Comparison of ENCODE assay signal across 8 cellular contexts in the genomic region with DNA sequence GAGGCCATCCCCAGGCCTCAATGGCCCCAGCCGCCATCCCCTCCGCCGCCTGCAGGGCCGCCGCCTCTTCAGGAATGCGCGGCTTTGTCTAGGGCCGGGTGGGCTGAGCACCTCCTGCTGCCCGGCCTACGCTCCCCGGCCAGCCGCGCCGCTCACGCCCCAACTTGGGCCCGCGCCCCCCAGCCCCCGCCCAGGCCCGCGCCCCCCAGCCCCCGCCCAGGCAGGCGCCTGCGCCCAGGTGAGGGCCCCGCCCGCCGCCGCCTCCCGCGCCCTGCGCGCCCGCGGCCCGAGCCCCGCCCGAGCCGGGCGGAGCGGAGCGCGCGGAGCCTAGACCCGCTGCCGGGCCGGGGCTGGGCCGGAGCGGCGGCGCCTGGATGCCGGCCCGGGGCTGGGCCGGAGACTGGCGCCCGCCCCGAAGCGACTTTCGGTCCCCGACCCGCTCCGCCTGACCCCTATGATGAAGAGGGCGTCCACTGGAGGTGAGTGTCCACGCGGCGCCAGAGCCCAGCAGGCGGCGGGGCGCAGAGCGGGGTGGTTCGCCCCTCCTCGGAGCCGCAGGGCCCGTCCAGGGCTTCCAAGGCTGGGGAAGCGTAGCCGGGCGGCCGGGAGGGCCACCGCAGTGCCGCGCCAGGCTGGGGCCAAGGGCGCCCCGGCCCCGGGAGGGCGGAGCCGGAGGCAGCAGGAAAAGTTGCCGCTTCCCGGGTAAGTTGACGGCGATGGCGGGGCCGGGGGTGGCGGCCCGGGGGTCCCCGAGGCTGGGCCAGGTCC. TPM values are rescaled to one million over a fixed set of nuclear protein-coding genes. Genes with fewer than 3 reads are reported as not detected.
A peak's percentile ranks its signal among the peaks of the same experiment; 100 is the strongest.
DNase-seq lines count a peak whose midpoint lies in the region; ATAC-seq, FAIRE-seq and TF ChIP-seq lines count a peak whose summit lies in the region.

No MANE protein-coding gene starts in this region.

- under 1% methylated on average over 50 of the region's 93 CpGs for WGBS in mesenchymal stem cell

- peak overlapping the region; percentile 2 for H3K4me3 Mint-ChIP-seq in dendritic cell treated with granulocyte-macrophage colony-stimulating factor and Interleukin-4, amounts not matched to agents 40 ng/mL and 50 ng/mL, for 4 days

- TF ChIP-seq POLR2A in GM12892 (IDR thresholded peaks at IDR 0.05; ENCODE audit: low read depth, low read length) = no peak

- intact Hi-C loops in dendritic cell treated with granulocyte-macrophage colony-stimulating factor and Interleukin-4, amounts not matched to agents 40 ng/mL and 50 ng/mL, for 4 days (cut with micrococcal nuclease) = no loop called here

- H4K8ac ChIP-seq in mesenchymal stem cell (ENCODE audit: low read length) = no peak overlapping the region

- H3K23ac ChIP-seq in mesenchymal stem cell (ENCODE audit: low read length in 2 of 2) = no peak overlapping the region

- H3K18ac ChIP-seq in mesenchymal stem cell (ENCODE audit: low read depth in 1 of 2, low read length in 2 of 2) = no peak overlapping the region

- no peak overlapping the region for H3K14ac ChIP-seq in mesenchymal stem cell (ENCODE audit: low read length in 2 of 2)

- H2AFZ ChIP-seq in mesenchymal stem cell (ENCODE audit: low read depth, low read length) = no peak overlapping the region

- H2AK5ac ChIP-seq in mesenchymal stem cell (ENCODE audit: low read length, severe bottlenecking) = no peak overlapping the region

- no peak overlapping the region for H2BK120ac ChIP-seq in mesenchymal stem cell (ENCODE audit: low read depth, low read length)

- no peak overlapping the region for H4K91ac ChIP-seq in mesenchymal stem cell (ENCODE audit: low read length)

- H3K27ac ChIP-seq in mesenchymal stem cell (ENCODE audit: low read length, poor library complexity, severe bottlenecking) = no peak overlapping the region

- H3K4me3 ChIP-seq in mesenchymal stem cell (ENCODE audit: insufficient read depth in 1 of 2, low read depth in 1 of 2, low read length in 2 of 2) = peak overlapping the region; percentile 51 to 57

- H3K4ac ChIP-seq in mesenchymal stem cell (ENCODE audit: low read depth in 1 of 2, low read length in 2 of 2) = no peak overlapping the region

- H2BK5ac ChIP-seq in mesenchymal stem cell (ENCODE audit: low read depth, low read length, poor library complexity, severe bottlenecking) = no peak overlapping the region

- H3K9me3 Mint-ChIP-seq in dendritic cell treated with granulocyte-macrophage colony-stimulating factor and Interleukin-4, amounts not matched to agents 40 ng/mL and 50 ng/mL, for 4 days = no peaks in the 10 kb centered on the region

- no peaks in the 10 kb centered on the region for H3K79me1 ChIP-seq in mesenchymal stem cell (replicated peaks; ENCODE audit: low read length, poor library complexity, severe bottlenecking)

- no peaks in the 10 kb centered on the region for H3K4me1 Mint-ChIP-seq in dendritic cell treated with granulocyte-macrophage colony-stimulating factor and Interleukin-4, amounts not matched to agents 40 ng/mL and 50 ng/mL, for 4 days (ENCODE audit: low read depth)

- H3K27ac Mint-ChIP-seq in dendritic cell treated with granulocyte-macrophage colony-stimulating factor and Interleukin-4, amounts not matched to agents 40 ng/mL and 50 ng/mL, for 4 days = no peak overlapping the region

- peaks cover 52% of the 10 kb centered on the region for H3K27me3 Mint-ChIP-seq in dendritic cell treated with granulocyte-macrophage colony-stimulating factor and Interleukin-4, amounts not matched to agents 40 ng/mL and 50 ng/mL, for 4 days

- H3K9me3 ChIP-seq in mesenchymal stem cell (ENCODE audit: control insufficient read depth, low read length) = no peaks in the 10 kb centered on the region

- H3K4me1 ChIP-seq in mesenchymal stem cell (ENCODE audit: control insufficient read depth, insufficient read depth, low read depth, low read length) = peaks cover 15% of the 10 kb centered on the region

- DNase-seq in ELR (ENCODE audit: low read depth) (peak; percentile 40), NCI-H1105 treated with DMSO at 0.1 percent for 48 hours (lab: John Stamatoyannopoulos, UW) (peak; percentile 15), mesenchymal stem cell (peak; percentile 7), superior temporal gyrus (ENCODE audit: extremely low spot score) (no peak), GM12892 (ENCODE audit: insufficient read length) (no peak)

- FAIRE-seq in GM12892 (lab: Jason Lieb, UNC) = no peak

- no peaks in the 10 kb centered on the region for H3K36me3 Mint-ChIP-seq in dendritic cell treated with granulocyte-macrophage colony-stimulating factor and Interleukin-4, amounts not matched to agents 40 ng/mL and 50 ng/mL, for 4 days (ENCODE audit: low read depth)

- H3K27me3 ChIP-seq in mesenchymal stem cell (ENCODE audit: control insufficient read depth in 1 of 2, insufficient read depth in 1 of 2, low read length in 2 of 2) = peaks cover 26 to 29% of the 10 kb centered on the region in 2 experiments

- no peak overlapping the region for H3K9ac ChIP-seq in mesenchymal stem cell (ENCODE audit: low read length)

- H2BK15ac ChIP-seq in mesenchymal stem cell (ENCODE audit: low read depth, poor library complexity, severe bottlenecking) = no peak overlapping the region

- no peak overlapping the region for H2BK12ac ChIP-seq in mesenchymal stem cell (ENCODE audit: low read length in 2 of 2)

- peak overlapping the region; percentile 72 for H3K4me2 ChIP-seq in mesenchymal stem cell (ENCODE audit: low read length, poor library complexity, severe bottlenecking)

- H3K36me3 ChIP-seq in mesenchymal stem cell (ENCODE audit: control insufficient read depth in 1 of 2, insufficient read depth in 2 of 2, low read depth in 1 of 2, low read length in 2 of 2) = no peaks in the 10 kb centered on the region

- ATAC-seq in GM19324 (IDR thresholded peaks at IDR 0.05; ENCODE audit: low FRiP score, unreplicated experiment) = no peak
- no peak for ATAC-seq in HG02970 (IDR thresholded peaks at IDR 0.05; ENCODE audit: low FRiP score, unreplicated experiment)

RNA-seq across cellular contexts. Expression of gene PRODH, which starts 34.3 kb away (rescaled TPM):
- polyA plus RNA-seq in mesenchymal stem cell (2013, experiment 1 of 2) = 0.17 TPM
- polyA plus RNA-seq in mesenchymal stem cell (2013, experiment 2 of 2) = 0.10 TPM
- 0.08 TPM for polyA plus RNA-seq in GM12892 (2012; ENCODE audit: missing spikeins)

Comparison
In these comparisons a context has a peak if more than half of its experiments do, and no peak if none do; other contexts are left out.
1. DNase-seq: peak in ELR (single experiment), NCI-H1105 treated with DMSO at 0.1 percent for 48 hours (single experiment) and mesenchymal stem cell (single experiment); none in superior temporal gyrus (single experiment) and GM12892 (single experiment).